In the genomic region with DNA sequence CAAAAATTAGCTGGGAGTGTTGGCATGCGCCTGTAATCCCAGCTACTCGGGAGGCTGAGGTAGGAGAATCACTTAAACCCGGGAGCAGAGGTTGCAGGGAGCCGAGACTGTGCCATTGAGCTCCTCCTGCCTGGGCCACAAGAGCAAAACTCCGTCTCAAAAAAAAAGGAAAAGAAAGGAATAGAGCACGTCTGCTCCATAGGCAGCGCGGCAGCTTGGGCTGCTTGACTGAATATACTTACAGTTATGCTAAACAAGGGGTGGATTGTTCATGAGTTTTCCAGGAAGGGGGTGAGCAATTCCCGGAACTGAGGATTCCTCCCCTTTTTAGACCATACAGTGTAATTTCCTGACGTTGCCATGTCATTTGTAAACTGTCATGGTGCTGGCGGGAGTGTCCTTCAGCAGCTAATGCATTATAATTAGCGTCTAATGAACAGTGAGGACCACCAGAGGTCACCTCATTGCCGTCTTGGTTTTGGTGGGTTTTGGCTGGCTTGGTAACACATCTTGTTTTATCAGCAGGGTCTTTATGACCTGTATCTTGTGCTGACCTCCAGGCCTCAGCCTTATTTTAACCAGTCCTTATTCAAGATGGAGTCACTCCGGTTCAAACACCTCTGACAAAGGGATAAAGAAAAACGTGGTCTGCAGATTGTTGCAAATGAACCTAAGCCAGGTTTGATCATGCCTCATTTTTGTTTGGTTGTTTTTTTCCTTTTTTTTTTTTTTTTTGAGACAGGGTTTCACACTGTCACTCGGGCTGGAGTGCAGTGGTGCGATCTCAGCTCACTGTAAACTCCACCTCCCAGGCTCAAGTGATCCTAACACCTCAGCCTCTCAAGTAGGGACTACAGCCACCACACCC, we compare ENCODE assay signal across 22 cellular contexts. TPM values are rescaled to one million over a fixed set of nuclear protein-coding genes. Genes with fewer than 3 reads are reported as not detected.
A peak's percentile ranks its signal among the peaks of the same experiment; 100 is the strongest.
DNase-seq lines count a peak whose midpoint lies in the region; ATAC-seq, FAIRE-seq and TF ChIP-seq lines count a peak whose summit lies in the region.
"Had no signal": no experiment of that assay in that cellular context is flagged by ENCODE, and none has a peak within 500 bp of the region (broad histone marks: within the 10 kb centered on the region; RNA-seq: fewer than 3 reads in every experiment).

No MANE protein-coding gene starts in this region.

- BruUV-seq in GM12878 (replicated peaks; lab: Mats Ljungman, UMichigan), result no TSS peak

- ATAC-seq in GM12878 (no peak), GM21360 (IDR thresholded peaks at IDR 0.05; ENCODE audit: unreplicated experiment) (no peak)
- ATAC-seq: effector memory CD8-positive, alpha-beta T cell; gastroesophageal sphincter; lower lobe of right lung had no signal

- H3K36me3 ChIP-seq in OCI-LY1 (ENCODE audit: insufficient read depth, low read length) (no peaks in the 10 kb centered on the region), GM12878 (ENCODE audit: control insufficient read depth in 2 of 2, insufficient read depth in 2 of 2, low read length in 1 of 2) (no peaks in the 10 kb centered on the region), osteoblast (ENCODE audit: insufficient read depth, low read length) (no peaks in the 10 kb centered on the region)
- H3K36me3 ChIP-seq: esophagus muscularis mucosa, gastroesophageal sphincter, lower lobe of right lung, neural progenitor cell had no signal

- FAIRE-seq in GM12878 (lab: Jason Lieb, UNC), result no peak
- FAIRE-seq: colon, GM18507, kidney had no signal

- H3K4me1 ChIP-seq in OCI-LY1 (ENCODE audit: insufficient read depth, low read length, severe bottlenecking) (peaks cover 9% of the 10 kb centered on the region), GM12878 (ENCODE audit: control insufficient read depth, insufficient read depth, low read length) (no peaks in the 10 kb centered on the region), osteoblast (ENCODE audit: insufficient read depth, low read length) (no peaks in the 10 kb centered on the region)
- H3K4me1 ChIP-seq: lower lobe of right lung, neural progenitor cell had no signal

- H3K4me2 ChIP-seq in OCI-LY1 (ENCODE audit: low read length), result peak overlapping the region; percentile 44
- H3K4me2 ChIP-seq in GM12878 (ENCODE audit: control insufficient read depth, insufficient read depth), result no peak overlapping the region
- peak overlapping the region; percentile 61 for H3K4me2 ChIP-seq in osteoblast (ENCODE audit: insufficient read depth, low read length)
- H3K4me2 ChIP-seq: neural progenitor cell had no signal

- H3K9ac ChIP-seq in OCI-LY1 (ENCODE audit: low read length), result peak overlapping the region; percentile 16; the same call in 1 of the 2 replicates
- H3K9ac ChIP-seq in GM12878 (ENCODE audit: control insufficient read depth, insufficient read depth, low read length), result no peak overlapping the region
- H3K9ac ChIP-seq: neural progenitor cell had no signal

- SMC1A ChIA-PET in GM12878 (lab: Charles Lee; ENCODE audit: uncharacterized antibody, unreplicated experiment), result interaction anchor here (0.7 kb wide), 1 partner anchor 414 kb away, joined by 3 read pairs; no protein-coding TSS in a partner anchor

- no peak for TF ChIP-seq RAD21 in GM12878 (IDR thresholded peaks at IDR 0.05; ENCODE audit: insufficient read depth, low read depth, low read length)

- H3K27me3 ChIP-seq in OCI-LY1 (ENCODE audit: insufficient read depth, low read length) (no peaks in the 10 kb centered on the region), GM12878 (replicated peaks in 1 of 2; ENCODE audit: control insufficient read depth in 2 of 2, insufficient read depth in 2 of 2, low read length in 1 of 2) (no peaks in the 10 kb centered on the region), osteoblast (ENCODE audit: insufficient read depth, low read length) (no peaks in the 10 kb centered on the region)
- H3K27me3 ChIP-seq: esophagus muscularis mucosa, gastroesophageal sphincter, neural progenitor cell had no signal

- CTCF ChIA-PET in GM12878 (lab: Yijun Ruan, JAX), result interaction anchor here (1.0 to 1.5 kb wide), 2 partner anchors 127 to 345 kb away, joined by 4 read pairs; no protein-coding TSS in a partner anchor

- no peak for TF ChIP-seq POLR2A in GM12878 (IDR thresholded peaks at IDR 0.05; ENCODE audit: low read depth, low read length)

- intact Hi-C loops in GM12878 (cut with micrococcal nuclease; ENCODE audit: unreplicated experiment), result no loop called here

- DNase-seq in GM12865 (ENCODE audit: low read depth), result peak; percentile 19
- DNase-seq in GM12878 (ENCODE audit: low read depth, low spot score), result no peak
- no peak for DNase-seq in osteoblast (ENCODE audit: insufficient read length, low spot score, missing footprints)
- DNase-seq in activated effector memory CD4-positive, alpha-beta T cell treated with anti-CD3 and anti-CD28 coated beads, Interleukin-2, amount 50 U/mL, for 16 hours, result no peak
- DNase-seq in H4 (ENCODE audit: low spot score), result no peak
- DNase-seq: activated naive CD4-positive, alpha-beta T cell treated with Interleukin-2 at 50 U/mL for 16 hours; activated T-cell treated with anti-CD3 and anti-CD28 coated beads, Interleukin-2, amount 50 U/mL, for 48 hours; effector memory CD8-positive, alpha-beta T cell; GOT3; kidney; lower lobe of right lung; NCI-H1694; NCI-H2171 treated with DMSO at 0.1 percent for 48 hours; NCI-H69; stimulated activated CD8-positive, alpha-beta memory T cell treated with anti-CD3 and anti-CD28 coated beads, Interleukin-4, amount 100 ng/mL, for 48 hours had no signal

- H4K20me1 ChIP-seq in OCI-LY1 (ENCODE audit: insufficient read depth, low read length) (no peaks in the 10 kb centered on the region), GM12878 (ENCODE audit: control insufficient read depth, insufficient read depth) (no peaks in the 10 kb centered on the region), osteoblast (ENCODE audit: insufficient read depth, low read length) (no peaks in the 10 kb centered on the region)

- in situ Hi-C loops in GM12878 (cut with MboI), result no loop called here

- H3K27ac ChIP-seq in OCI-LY1 (ENCODE audit: low read depth, low read length, poor library complexity, severe bottlenecking) (no peak overlapping the region), GM12878 (ENCODE audit: control insufficient read depth, insufficient read depth) (no peak overlapping the region), osteoblast (ENCODE audit: low read depth, low read length) (no peak overlapping the region)
- H3K27ac ChIP-seq: esophagus muscularis mucosa, gastroesophageal sphincter, lower lobe of right lung, neural progenitor cell had no signal

- peak; percentile 2 for TF ChIP-seq CTCF in GM12865 (IDR thresholded peaks at IDR 0.05; ENCODE audit: insufficient read depth, low read depth, low read length, missing control alignments)
- TF ChIP-seq CTCF in OCI-LY1 (IDR thresholded peaks at IDR 0.05; ENCODE audit: low read length), result peak; percentile 52
- no peak for TF ChIP-seq CTCF in GM12878 (IDR thresholded peaks at IDR 0.05 in 2 of 3, conservative IDR thresholded peaks at IDR 0.05 in 1 of 3; ENCODE audit: control insufficient read depth in 2 of 3, extremely low read depth in 1 of 3, insufficient read depth in 1 of 3, low read depth in 3 of 3, low read length in 3 of 3)
- no peak for TF ChIP-seq CTCF in osteoblast (IDR thresholded peaks at IDR 0.05; ENCODE audit: extremely low read depth, low read depth, low read length)

- H3K9me3 ChIP-seq in OCI-LY1 (ENCODE audit: low read length) (no peaks in the 10 kb centered on the region), GM12878 (replicated peaks; ENCODE audit: control insufficient read depth, insufficient read depth, low read length) (no peaks in the 10 kb centered on the region), osteoblast (ENCODE audit: low read depth, low read length) (no peaks in the 10 kb centered on the region)
- H3K9me3 ChIP-seq: esophagus muscularis mucosa, gastroesophageal sphincter, lower lobe of right lung had no signal

- H3K4me3 ChIP-seq in GM12865 (ENCODE audit: low read depth, low read length) (no peak overlapping the region), OCI-LY1 (ENCODE audit: low read depth, low read length, poor library complexity, severe bottlenecking) (no peak overlapping the region), GM12878 (no peak overlapping the region), osteoblast (ENCODE audit: insufficient read depth, low read length) (peak overlapping the region; percentile 7)
- H3K4me3 ChIP-seq: esophagus muscularis mucosa, gastroesophageal sphincter, lower lobe of right lung, neural progenitor cell had no signal

- H3K79me2 ChIP-seq in OCI-LY1 (ENCODE audit: insufficient read depth, low read length) (no peaks in the 10 kb centered on the region), GM12878 (ENCODE audit: control insufficient read depth, insufficient read depth, low read length) (no peaks in the 10 kb centered on the region), osteoblast (ENCODE audit: insufficient read depth, low read length) (no peaks in the 10 kb centered on the region)

- POLR2A ChIA-PET in GM12878 (lab: Charles Lee), result no interaction called here

- RAD21 ChIA-PET in GM12878 (lab: Charles Lee; ENCODE audit: unreplicated experiment), result interaction anchor here (0.7 kb wide), 1 partner anchor 99 kb away, joined by 3 read pairs; no protein-coding TSS in a partner anchor

- H3K9me2 ChIP-seq in OCI-LY1 (ENCODE audit: low read depth, low read length), result no peaks in the 10 kb centered on the region

- WGBS in GM12878 (ENCODE audit: insufficient coverage, insufficient replicate concordance, low lambda C conversion rate, missing lambda C conversion rate), result 40% methylated on average over 15 of the region's 17 CpGs

- no peak overlapping the region for H2AFZ ChIP-seq in OCI-LY1 (ENCODE audit: low read length)
- H2AFZ ChIP-seq in GM12878 (ENCODE audit: control insufficient read depth, low read depth, low read length), result 0 out of 2 replicates have a peak overlapping the region, but pooled peaks have one; percentile 4
- peak overlapping the region; percentile 68 for H2AFZ ChIP-seq in osteoblast (ENCODE audit: low read length)
- H2AFZ ChIP-seq: neural progenitor cell had no signal

- no peak for TF ChIP-seq EP300 in GM12878 (IDR thresholded peaks at IDR 0.05; ENCODE audit: borderline replicate concordance in 1 of 2, control insufficient read depth in 1 of 2, low read depth in 2 of 2, low read length in 2 of 2)

- H3F3A ChIP-seq in OCI-LY1 (ENCODE audit: insufficient read depth, low read length), result no peaks in the 10 kb centered on the region

RNA-seq across cellular contexts. Expression of gene SENP5, which starts 24.9 kb away (rescaled TPM):
- total RNA-seq in GM12878 (2013; cell fraction: nucleolus; rRNA removed), result 166 and 171 TPM in 2 replicates
- 22.3 and 27.9 TPM in 2 replicates for total RNA-seq in GM12878 (2014; rRNA removed)
- total RNA-seq in GM12878 (2014; rRNA removed; fragmentation: Illumina TruSeq; extraction: Trizol), result 28.4 and 29.1 TPM in 2 replicates
- total RNA-seq in GM12878 (2021), result 22.5 and 24.8 TPM in 2 replicates
- 11.5 TPM for polyA plus RNA-seq in GM12878 (2011; ENCODE audit: low read depth)
- polyA plus RNA-seq in GM12878 (2011; rRNA removed), result 23.4 and 24.9 TPM in 2 replicates
- polyA plus RNA-seq in GM12878 (2011; cell fraction: cytosol; rRNA removed), result 8.1 and 8.6 TPM in 2 replicates
- 23.5 and 25.0 TPM in 2 replicates for polyA plus RNA-seq in GM12878 (2011; cell fraction: nucleus; rRNA removed)
- polyA plus RNA-seq in GM12878 (2012), result 11.7 and 13.9 TPM in 2 replicates
- 16.8 and 25.0 TPM in 2 replicates for polyA plus RNA-seq in GM12878 (2014; fragmentation: Illumina TruSeq; extraction: Trizol)
- 1 to 10 TPM; 6.4 to 9.6 TPM for polyA plus RNA-seq in GM12878 (2014; fragmentation: Nextera tagmentation; extraction: Ambion mirVana)
- polyA plus RNA-seq in GM12878 (2014; rRNA removed), result 14.3 TPM in 2 replicates
- polyA plus RNA-seq in GM12878 (2016; fragmentation: Nextera tagmentation; extraction: Ambion mirVana), result 10 to 100 TPM; 11.8 to 13.9 TPM
- 69.8 and 107 TPM in 2 replicates for polyA minus RNA-seq in GM12878 (2011; rRNA and poly(A)+ RNA removed)
- 11.1 and 35.9 TPM in 2 replicates for polyA minus RNA-seq in GM12878 (2011; cell fraction: cytosol; rRNA and poly(A)+ RNA removed)
- polyA minus RNA-seq in GM12878 (2011; cell fraction: nucleus; rRNA and poly(A)+ RNA removed), result 22.2 and 30.4 TPM in 2 replicates
- 42.4 and 43.4 TPM in 2 replicates for total RNA-seq in osteoblast
- total RNA-seq in H4 (2014; rRNA removed; shearing (Covaris generic)), result 23.1 and 28.4 TPM in 2 replicates

Comparison
In these comparisons a context has a peak if more than half of its experiments do, and no peak if none do; other contexts are left out.
1. CTCF ChIP-seq: peak in GM12865 (single experiment) and OCI-LY1 (single experiment); none in GM12878 (0 of 3) and osteoblast (single experiment).